Comparison of ENCODE assay signal across 13 cellular contexts in genomic region chr6:112802154-112802553, GRCh38.
DNase-seq lines count a peak whose midpoint lies in the region; ATAC-seq and TF ChIP-seq lines count a peak whose summit lies in the region.
"Had no signal": no experiment of that assay in that cellular context is flagged by ENCODE, and none has a peak within 500 bp of the region (broad histone marks: within the 10 kb centered on the region; RNA-seq: fewer than 3 reads in every experiment).

No MANE protein-coding gene starts in this region.

- peak overlapping the region; percentile 7 for H2AFZ ChIP-seq in osteoblast (ENCODE audit: low read length)

- H3K36me3 ChIP-seq in RWPE2 (ENCODE audit: low read depth) (no peaks in the 10 kb centered on the region), osteoblast (ENCODE audit: insufficient read depth, low read length) (no peaks in the 10 kb centered on the region)
- H3K36me3 ChIP-seq: spleen had no signal

- H3K79me2 ChIP-seq in osteoblast (ENCODE audit: insufficient read depth, low read length) = no peaks in the 10 kb centered on the region

- H4K20me1 ChIP-seq in osteoblast (ENCODE audit: insufficient read depth, low read length) = no peaks in the 10 kb centered on the region

- H3K36me3 Mint-ChIP-seq in activated T-helper 17 cell treated with anti-CD3 and anti-CD28 coated beads, Interleukin-2, amount 50 U/mL, for 72 hours (ENCODE audit: low read depth) = no peaks in the 10 kb centered on the region

- H3K27ac Mint-ChIP-seq in activated T-helper 17 cell treated with anti-CD3 and anti-CD28 coated beads, Interleukin-2, amount 50 U/mL, for 72 hours = no peak overlapping the region
- H3K27ac Mint-ChIP-seq: dendritic cell treated with granulocyte-macrophage colony-stimulating factor and Interleukin-4, amounts not matched to agents 40 ng/mL and 50 ng/mL, for 4 days had no signal

- H3K27me3 ChIP-seq in RWPE2 (ENCODE audit: insufficient read depth, poor library complexity, severe bottlenecking) (no peaks in the 10 kb centered on the region), osteoblast (ENCODE audit: insufficient read depth, low read length) (no peaks in the 10 kb centered on the region)
- H3K27me3 ChIP-seq: spleen had no signal

- H3K4me1 ChIP-seq in RWPE2 (ENCODE audit: insufficient read depth, poor library complexity, severe bottlenecking) (peaks cover 8% of the 10 kb centered on the region), osteoblast (ENCODE audit: insufficient read depth, low read length) (peaks cover 28% of the 10 kb centered on the region)
- H3K4me1 ChIP-seq: spleen had no signal

- H3K9me3 ChIP-seq in RWPE2 (ENCODE audit: severe bottlenecking) = no peaks in the 10 kb centered on the region
- no peaks in the 10 kb centered on the region for H3K9me3 ChIP-seq in osteoblast (ENCODE audit: low read depth, low read length)

- H3K4me3 ChIP-seq in RWPE2 (ENCODE audit: severe bottlenecking) (no peak overlapping the region), epithelial cell of proximal tubule (ENCODE audit: low read depth, low read length) (no peak overlapping the region), osteoblast (ENCODE audit: insufficient read depth, low read length) (no peak overlapping the region)
- H3K4me3 ChIP-seq: spleen had no signal

- peak; percentile 84 for ATAC-seq in RWPE2 (ENCODE audit: low read depth)
- no peak for ATAC-seq in activated T-helper 17 cell treated with anti-CD3 and anti-CD28 coated beads, Interleukin-2, amount 50 U/mL, for 72 hours (replicated peaks)
- ATAC-seq in GM19395 (IDR thresholded peaks at IDR 0.05; ENCODE audit: unreplicated experiment) = no peak
- no peak for ATAC-seq in activated CD4-positive, CD25-positive, alpha-beta regulatory T cell treated with anti-CD3 and anti-CD28 coated beads, Interleukin-2, amount 50 U/mL, for 24 hours

- DNase-seq in ELR (ENCODE audit: low read depth) (peak; percentile 93), RWPE2 (ENCODE audit: low spot score) (no peak), epithelial cell of proximal tubule (ENCODE audit: low read depth) (peak; percentile 22), osteoblast (ENCODE audit: insufficient read length, low spot score, missing footprints) (peak; percentile 22), caudate nucleus (lab: John Stamatoyannopoulos, UW) (no peak)
- DNase-seq: activated CD4-positive, alpha-beta T cell treated with anti-CD3 and anti-CD28 coated beads, Interleukin-2, amount 50 U/mL, for 1 hour; Calu3; NCI-H510A; spleen had no signal

- H3K4me1 Mint-ChIP-seq in activated T-helper 17 cell treated with anti-CD3 and anti-CD28 coated beads, Interleukin-2, amount 50 U/mL, for 72 hours = no peaks in the 10 kb centered on the region

- H3K4me3 Mint-ChIP-seq in activated T-helper 17 cell treated with anti-CD3 and anti-CD28 coated beads, Interleukin-2, amount 50 U/mL, for 72 hours = no peak overlapping the region
- H3K4me3 Mint-ChIP-seq: dendritic cell treated with granulocyte-macrophage colony-stimulating factor and Interleukin-4, amounts not matched to agents 40 ng/mL and 50 ng/mL, for 4 days had no signal

- no peak for TF ChIP-seq CTCF in RWPE2 (IDR thresholded peaks at IDR 0.05; ENCODE audit: poor library complexity, severe bottlenecking)
- TF ChIP-seq CTCF in epithelial cell of proximal tubule (conservative IDR thresholded peaks at IDR 0.05; ENCODE audit: low read depth, low read length) = no peak
- no peak for TF ChIP-seq CTCF in osteoblast (IDR thresholded peaks at IDR 0.05; ENCODE audit: extremely low read depth, low read depth, low read length)

- H3K4me2 ChIP-seq in osteoblast (ENCODE audit: insufficient read depth, low read length) = peak overlapping the region; percentile 60

- H3K27me3 Mint-ChIP-seq in activated T-helper 17 cell treated with anti-CD3 and anti-CD28 coated beads, Interleukin-2, amount 50 U/mL, for 72 hours = no peaks in the 10 kb centered on the region
- H3K27me3 Mint-ChIP-seq: dendritic cell treated with granulocyte-macrophage colony-stimulating factor and Interleukin-4, amounts not matched to agents 40 ng/mL and 50 ng/mL, for 4 days had no signal

- no peaks in the 10 kb centered on the region for H3K9me3 Mint-ChIP-seq in activated T-helper 17 cell treated with anti-CD3 and anti-CD28 coated beads, Interleukin-2, amount 50 U/mL, for 72 hours

- H3K27ac ChIP-seq in RWPE2 (ENCODE audit: poor library complexity, severe bottlenecking) (peak overlapping the region; percentile 41), osteoblast (ENCODE audit: low read depth, low read length) (peak overlapping the region; percentile 61), caudate nucleus (ENCODE audit: low read depth, low read length) (no peak overlapping the region)
- H3K27ac ChIP-seq: spleen had no signal

Comparison
In these comparisons a context has a peak if more than half of its experiments do, and no peak if none do; other contexts are left out.
1. DNase-seq: peak in ELR (single experiment), epithelial cell of proximal tubule (single experiment) and osteoblast (single experiment); none in RWPE2 (single experiment) and caudate nucleus (0 of 61).